In genomic region chr1:18482721-18483425, GRCh38 we compare ENCODE assay signal across 23 cellular contexts. TPM values are rescaled to one million over a fixed set of nuclear protein-coding genes. Genes with fewer than 3 reads are reported as not detected.
"Had no signal": no experiment of that assay in that cellular context is flagged by ENCODE, and none has a peak within 500 bp of the region (broad histone marks: within the 10 kb centered on the region; RNA-seq: fewer than 3 reads in every experiment).

No MANE protein-coding gene starts in this region.

- H3K4me3 ChIP-seq: ovary, psoas muscle, tibial nerve, uterus had no signal

- H3K27ac ChIP-seq: dorsolateral prefrontal cortex, epithelial cell of prostate, ovary, psoas muscle, tibial nerve, uterus had no signal

- DNase-seq: activated CD4-positive, alpha-beta T cell treated with anti-CD3 and anti-CD28 coated beads, Interleukin-2, amount 10 ng/mL, durations not matched to agents 7 days and 5 days; activated CD8-positive, alpha-beta T cell treated with anti-CD3 and anti-CD28 coated beads, Interleukin-2, amount 10 ng/mL, durations not matched to agents 7 days and 5 days; activated naive CD4-positive, alpha-beta T cell treated with anti-CD3 and anti-CD28 coated beads, Interleukin-2, amount 10 ng/mL, durations not matched to agents 7 days and 5 days; activated naive CD8-positive, alpha-beta T cell treated with anti-CD3 and anti-CD28 coated beads, Interleukin-2, amount 50 U/mL, for 24 hours; activated T-cell treated with anti-CD3 and anti-CD28 coated beads, Interleukin-2, amount 50 U/mL, for 24 hours; anterior cingulate cortex; central memory CD4-positive, alpha-beta T cell; foreskin melanocyte; hypothalamus; naive thymus-derived CD8-positive, alpha-beta T cell; ovary; psoas muscle; stimulated activated naive CD8-positive, alpha-beta T cell treated with anti-CD3 and anti-CD28 coated beads, Interleukin-15, Interleukin-2, amounts not matched to agents 100 U/mL and 50 U/mL, for 24 hours; T1000; uterus had no signal

- H3K4me1 Mint-ChIP-seq: activated CD4-positive, alpha-beta T cell treated with anti-CD3 and anti-CD28 coated beads, Interleukin-2, amount 10 ng/mL, durations not matched to agents 7 days and 5 days had no signal

- H3K36me3 Mint-ChIP-seq: activated naive CD4-positive, alpha-beta T cell treated with anti-CD3 and anti-CD28 coated beads, Interleukin-2, amount 10 ng/mL, durations not matched to agents 7 days and 5 days; brain; naive thymus-derived CD8-positive, alpha-beta T cell had no signal

- H3K27ac Mint-ChIP-seq: activated CD4-positive, alpha-beta T cell treated with anti-CD3 and anti-CD28 coated beads, Interleukin-2, amount 10 ng/mL, durations not matched to agents 7 days and 5 days; activated CD8-positive, alpha-beta T cell treated with anti-CD3 and anti-CD28 coated beads, Interleukin-2, amount 10 ng/mL, durations not matched to agents 7 days and 5 days; activated naive CD4-positive, alpha-beta T cell treated with anti-CD3 and anti-CD28 coated beads, Interleukin-2, amount 10 ng/mL, durations not matched to agents 7 days and 5 days; activated naive CD8-positive, alpha-beta T cell treated with anti-CD3 and anti-CD28 coated beads, Interleukin-2, amount 50 U/mL, for 24 hours; activated T-cell treated with anti-CD3 and anti-CD28 coated beads, Interleukin-2, amount 50 U/mL, for 24 hours; activated T-helper 2 cell treated with anti-CD3 and anti-CD28 coated beads, Interferon-gamma antibody, Interleukin-2, Interleukin-4, amounts not matched to agents 10 μg/mL and 5 μg/mL and 100 μg/mL, durations not matched to agents 14 hours and 24 hours and 36 hours; brain; naive thymus-derived CD8-positive, alpha-beta T cell had no signal

- H3K27me3 Mint-ChIP-seq: activated CD4-positive, alpha-beta T cell treated with anti-CD3 and anti-CD28 coated beads, Interleukin-2, amount 10 ng/mL, durations not matched to agents 7 days and 5 days had no signal

- H3K9me3 ChIP-seq: ovary, psoas muscle, uterus had no signal

- ATAC-seq: activated CD4-positive, CD25-positive, alpha-beta regulatory T cell treated with anti-CD3 and anti-CD28 coated beads, Interleukin-2, amount 50 U/mL, for 24 hours; activated CD8-positive, alpha-beta T cell treated with anti-CD3 and anti-CD28 coated beads, Interleukin-2, amount 10 ng/mL, durations not matched to agents 7 days and 5 days; activated naive CD8-positive, alpha-beta T cell treated with anti-CD3 and anti-CD28 coated beads, Interleukin-2, amount 50 U/mL, for 24 hours; naive thymus-derived CD8-positive, alpha-beta T cell; psoas muscle; stimulated activated naive CD8-positive, alpha-beta T cell treated with anti-CD3 and anti-CD28 coated beads, Interleukin-15, Interleukin-2, amounts not matched to agents 100 U/mL and 50 U/mL, for 24 hours had no signal

- H3K4me1 ChIP-seq: psoas muscle, uterus had no signal

- H3K36me3 ChIP-seq: ovary, tibial nerve, uterus had no signal

- H3K4me3 Mint-ChIP-seq: activated CD4-positive, alpha-beta T cell treated with anti-CD3 and anti-CD28 coated beads, Interleukin-2, amount 10 ng/mL, durations not matched to agents 7 days and 5 days; activated CD8-positive, alpha-beta T cell treated with anti-CD3 and anti-CD28 coated beads, Interleukin-2, amount 10 ng/mL, durations not matched to agents 7 days and 5 days; activated naive CD4-positive, alpha-beta T cell treated with anti-CD3 and anti-CD28 coated beads, Interleukin-2, amount 10 ng/mL, durations not matched to agents 7 days and 5 days; activated naive CD8-positive, alpha-beta T cell treated with anti-CD3 and anti-CD28 coated beads, Interleukin-2, amount 50 U/mL, for 24 hours; activated T-cell treated with anti-CD3 and anti-CD28 coated beads, Interleukin-2, amount 50 U/mL, for 24 hours; brain; naive thymus-derived CD8-positive, alpha-beta T cell had no signal

- H3K27me3 ChIP-seq: ovary, tibial nerve, uterus had no signal

- H3K9me3 Mint-ChIP-seq: activated CD4-positive, alpha-beta T cell treated with anti-CD3 and anti-CD28 coated beads, Interleukin-2, amount 10 ng/mL, durations not matched to agents 7 days and 5 days; activated naive CD4-positive, alpha-beta T cell treated with anti-CD3 and anti-CD28 coated beads, Interleukin-2, amount 10 ng/mL, durations not matched to agents 7 days and 5 days; activated naive CD8-positive, alpha-beta T cell treated with anti-CD3 and anti-CD28 coated beads, Interleukin-2, amount 50 U/mL, for 24 hours; activated T-cell treated with anti-CD3 and anti-CD28 coated beads, Interleukin-2, amount 50 U/mL, for 24 hours; activated T-helper 2 cell treated with anti-CD3 and anti-CD28 coated beads, Interferon-gamma antibody, Interleukin-2, Interleukin-4, amounts not matched to agents 10 μg/mL and 5 μg/mL and 100 μg/mL, durations not matched to agents 14 hours and 24 hours and 36 hours; naive thymus-derived CD8-positive, alpha-beta T cell had no signal

RNA-seq across cellular contexts. Expression of gene KLHDC7A, which starts 2.1 kb away (rescaled TPM):
- total RNA-seq: activated CD4-positive, alpha-beta T cell treated with anti-CD3 and anti-CD28 coated beads, Interleukin-2, amount 10 ng/mL, durations not matched to agents 7 days and 5 days; activated CD8-positive, alpha-beta T cell treated with anti-CD3 and anti-CD28 coated beads, Interleukin-2, amount 10 ng/mL, durations not matched to agents 7 days and 5 days; activated T-helper 2 cell treated with anti-CD3 and anti-CD28 coated beads, Interferon-gamma antibody, Interleukin-2, Interleukin-4, amounts not matched to agents 10 μg/mL and 5 μg/mL and 100 μg/mL, durations not matched to agents 14 hours and 24 hours and 36 hours; fibroblast of lung; naive thymus-derived CD8-positive, alpha-beta T cell; psoas muscle; skeletal muscle tissue had no signal
- polyA plus RNA-seq: fibroblast of lung; naive thymus-derived CD8-positive, alpha-beta T cell had no signal
